13 cellular contexts compared by ENCODE assay signal in genomic region chr4:109921384-109921808, GRCh38. TPM values are rescaled to one million over a fixed set of nuclear protein-coding genes. Genes with fewer than 3 reads are reported as not detected.
A peak's percentile ranks its signal among the peaks of the same experiment; 100 is the strongest.
DNase-seq lines count a peak whose midpoint lies in the region; ATAC-seq and TF ChIP-seq lines count a peak whose summit lies in the region.
"Had no signal": no experiment of that assay in that cellular context is flagged by ENCODE, and none has a peak within 500 bp of the region (broad histone marks: within the 10 kb centered on the region; RNA-seq: fewer than 3 reads in every experiment).

No MANE protein-coding gene starts in this region.

- no peak for ATAC-seq in GM18867 (IDR thresholded peaks at IDR 0.05; ENCODE audit: unreplicated experiment)

- no peak overlapping the region for H3K4me3 Mint-ChIP-seq in nephron progenitor cell
- H3K4me3 Mint-ChIP-seq: activated T-helper 1 cell treated with anti-CD3 and anti-CD28 coated beads, Interleukin-12 subunit alpha, Interleukin-12 subunit beta, Interleukin-2, Interleukin-4 antibody, amounts not matched to agents 30 ng/mL and 10 ng/mL and 1 ng/mL, durations not matched to agents 14 hours and 24 hours and 36 hours had no signal

- WGBS in ectodermal cell, 2 experiments: no CpG with 5 or more reads among the region's 1 CpG

- DNase-seq in Ammon's horn (ENCODE audit: low spot score): peak; percentile 68
- peak; percentile 92 for DNase-seq in M059J (ENCODE audit: low read depth)
- DNase-seq in nephron progenitor cell: no peak
- DNase-seq in SHP77 treated with DMSO at 0.1 percent for 48 hours (lab: John Stamatoyannopoulos, UW): no peak
- DNase-seq in activated gamma-delta T cell treated with Interleukin-2 at 50 U/mL for 16 hours: no peak
- DNase-seq in NCI-H345 treated with DMSO at 0.1 percent for 48 hours (lab: John Stamatoyannopoulos, UW; ENCODE audit: unreplicated experiment): no peak
- DNase-seq: esophagus squamous epithelium, NCI-H146, posterior cingulate gyrus had no signal

- peaks cover 5% of the 10 kb centered on the region for H3K27me3 Mint-ChIP-seq in nephron progenitor cell (ENCODE audit: low read depth, poor library complexity)

- no peaks in the 10 kb centered on the region for H3K9me3 ChIP-seq in ectodermal cell (ENCODE audit: control insufficient read depth, low read length)
- H3K9me3 ChIP-seq: esophagus squamous epithelium had no signal

- TF ChIP-seq CTCF in nephron progenitor cell (IDR thresholded peaks at IDR 0.05): no peak

- peak overlapping the region; percentile 96 for H3K27ac ChIP-seq in ectodermal cell (ENCODE audit: insufficient read depth, low read depth, low read length, poor library complexity, severe bottlenecking)
- H3K27ac ChIP-seq: esophagus squamous epithelium had no signal

- H3K36me3 Mint-ChIP-seq in nephron progenitor cell (ENCODE audit: low read depth): no peaks in the 10 kb centered on the region

- no peak overlapping the region for H3K4me3 ChIP-seq in ectodermal cell (ENCODE audit: insufficient read depth, low read depth, low read length)
- H3K4me3 ChIP-seq: esophagus squamous epithelium had no signal

- no peaks in the 10 kb centered on the region for H3K36me3 ChIP-seq in ectodermal cell (ENCODE audit: control insufficient read depth, insufficient read depth, low read length)
- H3K36me3 ChIP-seq: esophagus squamous epithelium had no signal

- H3K27me3 ChIP-seq in ectodermal cell (ENCODE audit: control insufficient read depth, insufficient read depth, low read length, poor library complexity, severe bottlenecking): no peaks in the 10 kb centered on the region
- H3K27me3 ChIP-seq: esophagus squamous epithelium had no signal

- peak overlapping the region; percentile 39 for H3K27ac Mint-ChIP-seq in nephron progenitor cell
- H3K27ac Mint-ChIP-seq: activated T-helper 1 cell treated with anti-CD3 and anti-CD28 coated beads, Interleukin-12 subunit alpha, Interleukin-12 subunit beta, Interleukin-2, Interleukin-4 antibody, amounts not matched to agents 30 ng/mL and 10 ng/mL and 1 ng/mL, durations not matched to agents 14 hours and 24 hours and 36 hours had no signal

- H3K4me1 Mint-ChIP-seq in nephron progenitor cell: peaks cover 5% of the 10 kb centered on the region

- peaks cover 20% of the 10 kb centered on the region for H3K4me1 ChIP-seq in ectodermal cell (ENCODE audit: control insufficient read depth, insufficient read depth, low read length)
- H3K4me1 ChIP-seq: esophagus squamous epithelium had no signal

- no peaks in the 10 kb centered on the region for H3K9me3 Mint-ChIP-seq in nephron progenitor cell
- H3K9me3 Mint-ChIP-seq: activated T-helper 1 cell treated with anti-CD3 and anti-CD28 coated beads, Interleukin-12 subunit alpha, Interleukin-12 subunit beta, Interleukin-2, Interleukin-4 antibody, amounts not matched to agents 30 ng/mL and 10 ng/mL and 1 ng/mL, durations not matched to agents 14 hours and 24 hours and 36 hours had no signal

RNA-seq across cellular contexts. Expression of gene EGF, which starts 8.7 kb away (rescaled TPM):
- 4.9 TPM in 2 replicates for total RNA-seq in M059J (2014; rRNA removed; shearing (Covaris generic))
- polyA plus RNA-seq in ectodermal cell (2013, experiment 1 of 4): 3.4 TPM
- 3.8 TPM for polyA plus RNA-seq in ectodermal cell (2013, experiment 2 of 4)
- 3.7 TPM for polyA plus RNA-seq in ectodermal cell (2013, experiment 3 of 4)
- 3.3 TPM for polyA plus RNA-seq in ectodermal cell (2013, experiment 4 of 4)
- total RNA-seq: activated T-helper 1 cell treated with anti-CD3 and anti-CD28 coated beads, Interleukin-12 subunit alpha, Interleukin-12 subunit beta, Interleukin-2, Interleukin-4 antibody, amounts not matched to agents 30 ng/mL and 10 ng/mL and 1 ng/mL, durations not matched to agents 14 hours and 24 hours and 36 hours; T-helper 1 cell treated with Interleukin-12 subunit alpha and Interleukin-12 subunit beta and Interleukin-4 antibody, amounts not matched to agents 30 ng/mL and 1 ng/mL, for 36 hours had no signal

Comparison
In these comparisons a context has a peak if more than half of its experiments do, and no peak if none do; other contexts are left out.
1. DNase-seq: peak in Ammon's horn (single experiment) and M059J (single experiment); none in nephron progenitor cell (single experiment), SHP77 treated with DMSO at 0.1 percent for 48 hours (single experiment), activated gamma-delta T cell treated with Interleukin-2 at 50 U/mL for 16 hours (single experiment) and NCI-H345 treated with DMSO at 0.1 percent for 48 hours (single experiment).